16 cellular contexts compared by ENCODE assay signal in the genomic region with DNA sequence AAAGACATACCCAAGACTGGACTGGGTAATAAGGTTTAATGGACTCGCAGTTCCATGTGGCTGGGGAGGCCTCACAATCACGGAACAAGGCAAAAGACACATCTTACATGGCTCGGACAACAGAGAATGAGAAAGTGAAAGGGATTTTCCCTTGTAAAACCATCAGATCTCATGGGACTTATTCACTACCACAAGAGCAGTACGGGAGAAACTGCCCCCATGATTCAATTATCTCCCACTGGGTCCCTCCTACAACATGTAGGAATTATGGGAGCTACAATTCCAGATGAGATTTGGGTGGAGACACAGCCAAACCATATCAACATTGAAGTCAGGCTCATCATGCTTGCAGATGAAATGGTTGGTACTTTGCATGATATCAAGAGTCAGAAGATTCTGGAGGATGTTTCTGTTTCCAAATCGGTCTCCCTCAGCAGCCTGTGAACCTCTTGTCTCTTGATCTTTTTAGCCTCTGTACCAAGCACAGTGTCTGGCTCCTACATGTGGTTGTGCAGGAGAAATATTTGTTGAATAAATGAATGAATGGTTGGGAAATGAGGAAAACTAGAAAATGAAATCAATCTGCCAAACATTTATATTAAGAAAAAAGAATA.
DNase-seq lines count a peak whose midpoint lies in the region; ATAC-seq and TF ChIP-seq lines count a peak whose summit lies in the region.
"Had no signal": no experiment of that assay in that cellular context is flagged by ENCODE, and none has a peak within 500 bp of the region (broad histone marks: within the 10 kb centered on the region; RNA-seq: fewer than 3 reads in every experiment).

No MANE protein-coding gene starts in this region.

- peak overlapping the region; percentile 21 for H3K4me2 ChIP-seq in Karpas-422 (ENCODE audit: low read depth, low read length, poor library complexity, severe bottlenecking)

- DNase-seq in Karpas-422 = peak; percentile 55
- no peak for DNase-seq in glutamatergic neuron
- DNase-seq in left ventricle myocardium superior = no peak
- DNase-seq in mesenteric fat pad (ENCODE audit: low spot score) = no peak
- DNase-seq: activated CD8-positive, alpha-beta memory T cell treated with anti-CD3 and anti-CD28 coated beads, Interleukin-2, amount 50 U/mL, for 48 hours; NCI-H1092; SJCRH30; stimulated activated CD4-positive, alpha-beta T cell treated with anti-CD3 and anti-CD28 coated beads, Interleukin-12 subunit alpha, Interleukin-12 subunit beta, amount 100 ng/mL, for 4 hours had no signal

- no peaks in the 10 kb centered on the region for H3K36me3 ChIP-seq in Karpas-422 (ENCODE audit: insufficient read depth, low read length)
- H3K36me3 ChIP-seq: neutrophil, SJCRH30, vagina had no signal

- H3K4me3 Mint-ChIP-seq in glutamatergic neuron (ENCODE audit: unreplicated experiment) = no peak overlapping the region
- H3K4me3 Mint-ChIP-seq: B cell had no signal

- peak overlapping the region; percentile 36 for H3K27ac ChIP-seq in Karpas-422 (ENCODE audit: low read length)
- H3K27ac ChIP-seq: neutrophil, SJCRH30, vagina had no signal

- no peak overlapping the region for H2AFZ ChIP-seq in Karpas-422 (ENCODE audit: low read length)

- H3K9me3 Mint-ChIP-seq in glutamatergic neuron (ENCODE audit: unreplicated experiment) = no peaks in the 10 kb centered on the region

- ATAC-seq in GM18858 (IDR thresholded peaks at IDR 0.05; ENCODE audit: unreplicated experiment) (peak; percentile 70), GM21423 (IDR thresholded peaks at IDR 0.05; ENCODE audit: unreplicated experiment) (peak; percentile 66), HG02981 (IDR thresholded peaks at IDR 0.05; ENCODE audit: unreplicated experiment) (peak; percentile 61), esophagus mucosa (no peak), left ventricle myocardium superior (no peak)
- ATAC-seq: left lobe of liver had no signal

- no peak overlapping the region for H3K9ac ChIP-seq in Karpas-422 (ENCODE audit: low read length)

- no peak overlapping the region for H3K27ac Mint-ChIP-seq in glutamatergic neuron (ENCODE audit: unreplicated experiment)
- H3K27ac Mint-ChIP-seq: B cell had no signal

- intact Hi-C loops in left ventricle myocardium superior (cut with micrococcal nuclease) = no loop called here

- peaks cover 1% of the 10 kb centered on the region for H3K36me3 Mint-ChIP-seq in glutamatergic neuron (ENCODE audit: unreplicated experiment)

- no peaks in the 10 kb centered on the region for H3K79me2 ChIP-seq in Karpas-422 (ENCODE audit: low read length)

- H3K4me1 ChIP-seq in Karpas-422 (ENCODE audit: low read length) = peaks cover 39% of the 10 kb centered on the region
- H3K4me1 ChIP-seq: SJCRH30, vagina had no signal

- H3K27me3 ChIP-seq in Karpas-422 (ENCODE audit: low read length) = no peaks in the 10 kb centered on the region
- H3K27me3 ChIP-seq: neutrophil, SJCRH30, vagina had no signal

- no peaks in the 10 kb centered on the region for H4K20me1 ChIP-seq in Karpas-422 (ENCODE audit: insufficient read depth, low read depth, low read length)

- H3K9me2 ChIP-seq in Karpas-422 (replicated peaks; ENCODE audit: insufficient read depth, low read length) = no peaks in the 10 kb centered on the region

- peaks cover 3% of the 10 kb centered on the region for H3K27me3 Mint-ChIP-seq in glutamatergic neuron (ENCODE audit: unreplicated experiment)
- H3K27me3 Mint-ChIP-seq: B cell had no signal

- TF ChIP-seq CTCF in glutamatergic neuron (IDR thresholded peaks at IDR 0.05; ENCODE audit: partially characterized antibody, unreplicated experiment) = no peak

- peaks cover 5% of the 10 kb centered on the region for H3K4me1 Mint-ChIP-seq in glutamatergic neuron (ENCODE audit: low read depth, unreplicated experiment)

- H3K9me3 ChIP-seq in Karpas-422 (ENCODE audit: low read length) = no peaks in the 10 kb centered on the region
- H3K9me3 ChIP-seq: neutrophil, SJCRH30, vagina had no signal

- no peak overlapping the region for H3K4me3 ChIP-seq in Karpas-422 (ENCODE audit: low read length)
- H3K4me3 ChIP-seq: SJCRH30, vagina had no signal

Comparison
In these comparisons a context has a peak if more than half of its experiments do, and no peak if none do; other contexts are left out.
1. ATAC-seq: peak in GM18858 (single experiment), GM21423 (single experiment) and HG02981 (single experiment); none in esophagus mucosa (single experiment) and left ventricle myocardium superior (single experiment).